In the genomic region with DNA sequence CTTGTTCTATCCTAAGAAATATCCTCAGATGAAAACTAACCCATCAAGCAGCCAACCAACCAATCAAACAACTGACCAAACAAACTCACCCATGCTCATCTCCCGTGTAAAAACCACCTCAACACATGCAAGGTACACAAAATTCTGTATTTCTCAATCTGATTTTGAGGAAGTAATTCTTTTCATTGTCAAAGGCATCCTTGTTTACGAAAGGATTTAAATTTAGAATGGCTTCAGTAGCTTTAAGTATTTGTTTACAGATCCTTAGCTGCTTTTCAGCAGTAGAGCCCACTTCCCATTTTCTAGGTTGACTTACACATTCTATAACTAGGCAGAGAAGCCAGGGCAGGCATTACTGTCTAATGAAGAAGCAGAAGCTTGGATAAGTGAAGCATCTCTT, we compare ENCODE assay signal across 22 cellular contexts.
A peak's percentile ranks its signal among the peaks of the same experiment; 100 is the strongest.
DNase-seq lines count a peak whose midpoint lies in the region; ATAC-seq, FAIRE-seq and TF ChIP-seq lines count a peak whose summit lies in the region.
"Had no signal": no experiment of that assay in that cellular context is flagged by ENCODE, and none has a peak within 500 bp of the region (broad histone marks: within the 10 kb centered on the region; RNA-seq: fewer than 3 reads in every experiment).

No MANE protein-coding gene starts in this region.

- TF ChIP-seq POLR2A in GM12891 (IDR thresholded peaks at IDR 0.05; ENCODE audit: low read depth, low read length), result no peak

- ATAC-seq in GM19351 (IDR thresholded peaks at IDR 0.05; ENCODE audit: unreplicated experiment) (peak; percentile 36), HG02798 (IDR thresholded peaks at IDR 0.05; ENCODE audit: poor library complexity, unreplicated experiment) (peak; percentile 35), HG03469 (IDR thresholded peaks at IDR 0.05; ENCODE audit: unreplicated experiment) (peak; percentile 57)
- ATAC-seq: activated CD8-positive, alpha-beta memory T cell treated with anti-CD3 and anti-CD28 coated beads, Interleukin-2, amount 10 ng/mL, durations not matched to agents 7 days and 5 days; left cardiac atrium; right cardiac atrium; upper lobe of right lung had no signal

- peak; percentile 85 for FAIRE-seq in GM12891 (lab: Jason Lieb, UNC)

- DNase-seq in GM12891 (ENCODE audit: insufficient read length, low spot score) (peak; percentile 5), HuH-7 (ENCODE audit: low spot score) (no peak), NCI-H128 (lab: John Stamatoyannopoulos, UW; ENCODE audit: unreplicated experiment) (no peak), NCI-H187 (lab: John Stamatoyannopoulos, UW) (no peak), LoVo (ENCODE audit: low spot score) (no peak)
- DNase-seq: ACHN; activated CD8-positive, alpha-beta memory T cell treated with anti-CD3 and anti-CD28 coated beads, Interleukin-2, amount 10 ng/mL, durations not matched to agents 7 days and 5 days; activated effector memory CD4-positive, alpha-beta T cell treated with anti-CD3 and anti-CD28 coated beads, Interleukin-2, amount 50 U/mL, for 16 hours; amygdala; CD8-positive, alpha-beta memory T cell; DND-41; H7; left cardiac atrium; NCI-H146; right cardiac atrium; SHP77; stomach; T-helper 2 cell; upper lobe of right lung had no signal

TF ChIP-seq in GM12891, 5 proteins besides CTCF, POLR2A, EP300 and RAD21:
- TF ChIP-seq SPI1 (IDR thresholded peaks at IDR 0.05; ENCODE audit: low read depth, low read length), result peak; percentile 91
- peak; percentile 25 for TF ChIP-seq PAX5 (IDR thresholded peaks at IDR 0.05; ENCODE audit: insufficient read depth, low read length, severe bottlenecking)
- TF ChIP-seq POLR2AphosphoS5 (IDR thresholded peaks at IDR 0.05; ENCODE audit: low read depth, low read length), result no peak
